Comparison of ENCODE assay signal across 1 cellular context in genomic region chr16:71629617-71630016, GRCh38.
TF ChIP-seq lines count a peak whose summit lies in the region.

No MANE protein-coding gene starts in this region.

TF ChIP-seq in WTC11, 78 proteins besides CTCF, POLR2A, EP300 and RAD21 (continued from another document):
- no peak for TF ChIP-seq ZNF281 (CRISPR knock-in tag; IDR thresholded peaks at IDR 0.05)
- no peak for TF ChIP-seq E2F1 (CRISPR knock-in tag; IDR thresholded peaks at IDR 0.05)
- no peak for TF ChIP-seq ZNF317 (CRISPR knock-in tag; IDR thresholded peaks at IDR 0.05; ENCODE audit: borderline replicate concordance, low read depth)
- TF ChIP-seq PREB (CRISPR knock-in tag; IDR thresholded peaks at IDR 0.05; ENCODE audit: borderline replicate concordance), result no peak
- no peak for TF ChIP-seq ZNF532 (CRISPR knock-in tag; IDR thresholded peaks at IDR 0.05; ENCODE audit: borderline replicate concordance)
- TF ChIP-seq SP1 (CRISPR knock-in tag; conservative IDR thresholded peaks at IDR 0.05), result no peak
- no peak for TF ChIP-seq ZBTB21 (CRISPR knock-in tag; IDR thresholded peaks at IDR 0.05; ENCODE audit: borderline replicate concordance)
- TF ChIP-seq HMGA2 (CRISPR knock-in tag; IDR thresholded peaks at IDR 0.05), result no peak
- no peak for TF ChIP-seq TCF7 (CRISPR knock-in tag; IDR thresholded peaks at IDR 0.05; ENCODE audit: low read depth)
- no peak for TF ChIP-seq SMAD4 (CRISPR knock-in tag; IDR thresholded peaks at IDR 0.05)
